In genomic region chrX:19072372-19072771, GRCh38 we compare ENCODE assay signal across 1 cellular context.
TF ChIP-seq lines count a peak whose summit lies in the region.

No MANE protein-coding gene starts in this region.

TF ChIP-seq in HepG2, 621 proteins besides CTCF, POLR2A, EP300 and RAD21 (continued from another document and continues in another):
- TF ChIP-seq ZXDC (CRISPR knock-in tag; IDR thresholded peaks at IDR 0.05), result no peak
- no peak for TF ChIP-seq NKX3-1 (CRISPR knock-in tag; IDR thresholded peaks at IDR 0.05)
- TF ChIP-seq BRF2 (CRISPR knock-in tag; IDR thresholded peaks at IDR 0.05), result no peak
- no peak for TF ChIP-seq CENPX (CRISPR knock-in tag; IDR thresholded peaks at IDR 0.05)
- peak; percentile 76 for TF ChIP-seq ZKSCAN1 (IDR thresholded peaks at IDR 0.05; ENCODE audit: low read length)
- TF ChIP-seq GABPB1 (CRISPR knock-in tag; IDR thresholded peaks at IDR 0.05), result no peak
- TF ChIP-seq EHMT2 (IDR thresholded peaks at IDR 0.05; ENCODE audit: borderline replicate concordance, low read depth, low read length), result no peak
- TF ChIP-seq SMARCE1 (IDR thresholded peaks at IDR 0.05; ENCODE audit: borderline replicate concordance), result no peak
- TF ChIP-seq FOSL1 (CRISPR knock-in tag; IDR thresholded peaks at IDR 0.05; ENCODE audit: borderline replicate concordance), result peak; percentile 92
- no peak for TF ChIP-seq ZNF577 (CRISPR knock-in tag; IDR thresholded peaks at IDR 0.05; ENCODE audit: borderline replicate concordance, low read depth)
- TF ChIP-seq, protein P1, sequence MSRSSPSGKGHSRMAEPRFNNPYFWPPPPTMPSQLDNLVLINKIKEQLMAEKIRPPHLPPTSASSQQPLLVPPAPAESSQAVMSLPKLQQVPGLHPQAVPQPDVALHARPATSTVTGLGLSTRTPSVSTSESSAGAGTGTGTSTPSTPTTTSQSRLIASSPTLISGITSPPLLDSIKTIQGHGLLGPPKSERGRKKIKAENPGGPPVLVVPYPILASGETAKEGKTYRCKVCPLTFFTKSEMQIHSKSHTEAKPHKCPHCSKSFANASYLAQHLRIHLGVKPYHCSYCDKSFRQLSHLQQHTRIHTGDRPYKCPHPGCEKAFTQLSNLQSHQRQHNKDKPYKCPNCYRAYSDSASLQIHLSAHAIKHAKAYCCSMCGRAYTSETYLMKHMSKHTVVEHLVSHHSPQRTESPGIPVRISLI (CRISPR knock-in tag; IDR thresholded peaks at IDR 0.05; ENCODE audit: borderline replicate concordance), result no peak
- no peak for TF ChIP-seq YEATS2 (CRISPR knock-in tag; IDR thresholded peaks at IDR 0.05; ENCODE audit: borderline replicate concordance)
- TF ChIP-seq HNF4A (CRISPR knock-in tag; IDR thresholded peaks at IDR 0.05), result no peak
- no peak for TF ChIP-seq CENPT (CRISPR knock-in tag; IDR thresholded peaks at IDR 0.05; ENCODE audit: low read depth)
- no peak for TF ChIP-seq LRRFIP1 (CRISPR knock-in tag; conservative IDR thresholded peaks at IDR 0.05)
- TF ChIP-seq ZNF790 (CRISPR knock-in tag; IDR thresholded peaks at IDR 0.05; ENCODE audit: borderline replicate concordance), result no peak
- no peak for TF ChIP-seq NFKBIZ (CRISPR knock-in tag; IDR thresholded peaks at IDR 0.05)
- TF ChIP-seq PPARG (CRISPR knock-in tag; conservative IDR thresholded peaks at IDR 0.05), result no peak
- TF ChIP-seq ZNF318 (CRISPR knock-in tag; IDR thresholded peaks at IDR 0.05), result no peak
- TF ChIP-seq, protein P2, sequence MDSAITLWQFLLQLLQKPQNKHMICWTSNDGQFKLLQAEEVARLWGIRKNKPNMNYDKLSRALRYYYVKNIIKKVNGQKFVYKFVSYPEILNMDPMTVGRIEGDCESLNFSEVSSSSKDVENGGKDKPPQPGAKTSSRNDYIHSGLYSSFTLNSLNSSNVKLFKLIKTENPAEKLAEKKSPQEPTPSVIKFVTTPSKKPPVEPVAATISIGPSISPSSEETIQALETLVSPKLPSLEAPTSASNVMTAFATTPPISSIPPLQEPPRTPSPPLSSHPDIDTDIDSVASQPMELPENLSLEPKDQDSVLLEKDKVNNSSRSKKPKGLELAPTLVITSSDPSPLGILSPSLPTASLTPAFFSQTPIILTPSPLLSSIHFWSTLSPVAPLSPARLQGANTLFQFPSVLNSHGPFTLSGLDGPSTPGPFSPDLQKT (CRISPR knock-in tag; IDR thresholded peaks at IDR 0.05; ENCODE audit: borderline replicate concordance), result no peak
- no peak for TF ChIP-seq NR0B2 (CRISPR knock-in tag; IDR thresholded peaks at IDR 0.05)
- TF ChIP-seq BRCA1 (CRISPR knock-in tag; IDR thresholded peaks at IDR 0.05), result no peak
- TF ChIP-seq, protein P3, sequence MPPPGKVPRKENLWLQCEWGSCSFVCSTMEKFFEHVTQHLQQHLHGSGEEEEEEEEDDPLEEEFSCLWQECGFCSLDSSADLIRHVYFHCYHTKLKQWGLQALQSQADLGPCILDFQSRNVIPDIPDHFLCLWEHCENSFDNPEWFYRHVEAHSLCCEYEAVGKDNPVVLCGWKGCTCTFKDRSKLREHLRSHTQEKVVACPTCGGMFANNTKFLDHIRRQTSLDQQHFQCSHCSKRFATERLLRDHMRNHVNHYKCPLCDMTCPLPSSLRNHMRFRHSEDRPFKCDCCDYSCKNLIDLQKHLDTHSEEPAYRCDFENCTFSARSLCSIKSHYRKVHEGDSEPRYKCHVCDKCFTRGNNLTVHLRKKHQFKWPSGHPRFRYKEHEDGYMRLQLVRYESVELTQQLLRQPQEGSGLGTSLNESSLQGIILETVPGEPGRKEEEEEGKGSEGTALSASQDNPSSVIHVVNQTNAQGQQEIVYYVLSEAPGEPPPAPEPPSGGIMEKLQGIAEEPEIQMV (CRISPR knock-in tag; IDR thresholded peaks at IDR 0.05; ENCODE audit: low read depth), result no peak
- TF ChIP-seq ZNF350 (CRISPR knock-in tag; IDR thresholded peaks at IDR 0.05; ENCODE audit: borderline replicate concordance, low read depth), result no peak
- peak; percentile 24; the same call in 1 of the 2 replicates for TF ChIP-seq HMG20A (CRISPR knock-in tag; IDR thresholded peaks at IDR 0.05; ENCODE audit: borderline replicate concordance)
- TF ChIP-seq NFYC (CRISPR knock-in tag; IDR thresholded peaks at IDR 0.05), result no peak
- TF ChIP-seq ELF4 (CRISPR knock-in tag; IDR thresholded peaks at IDR 0.05; ENCODE audit: borderline replicate concordance), result no peak
- no peak for TF ChIP-seq SKI (IDR thresholded peaks at IDR 0.05; ENCODE audit: partially characterized antibody)
- TF ChIP-seq, protein P4, sequence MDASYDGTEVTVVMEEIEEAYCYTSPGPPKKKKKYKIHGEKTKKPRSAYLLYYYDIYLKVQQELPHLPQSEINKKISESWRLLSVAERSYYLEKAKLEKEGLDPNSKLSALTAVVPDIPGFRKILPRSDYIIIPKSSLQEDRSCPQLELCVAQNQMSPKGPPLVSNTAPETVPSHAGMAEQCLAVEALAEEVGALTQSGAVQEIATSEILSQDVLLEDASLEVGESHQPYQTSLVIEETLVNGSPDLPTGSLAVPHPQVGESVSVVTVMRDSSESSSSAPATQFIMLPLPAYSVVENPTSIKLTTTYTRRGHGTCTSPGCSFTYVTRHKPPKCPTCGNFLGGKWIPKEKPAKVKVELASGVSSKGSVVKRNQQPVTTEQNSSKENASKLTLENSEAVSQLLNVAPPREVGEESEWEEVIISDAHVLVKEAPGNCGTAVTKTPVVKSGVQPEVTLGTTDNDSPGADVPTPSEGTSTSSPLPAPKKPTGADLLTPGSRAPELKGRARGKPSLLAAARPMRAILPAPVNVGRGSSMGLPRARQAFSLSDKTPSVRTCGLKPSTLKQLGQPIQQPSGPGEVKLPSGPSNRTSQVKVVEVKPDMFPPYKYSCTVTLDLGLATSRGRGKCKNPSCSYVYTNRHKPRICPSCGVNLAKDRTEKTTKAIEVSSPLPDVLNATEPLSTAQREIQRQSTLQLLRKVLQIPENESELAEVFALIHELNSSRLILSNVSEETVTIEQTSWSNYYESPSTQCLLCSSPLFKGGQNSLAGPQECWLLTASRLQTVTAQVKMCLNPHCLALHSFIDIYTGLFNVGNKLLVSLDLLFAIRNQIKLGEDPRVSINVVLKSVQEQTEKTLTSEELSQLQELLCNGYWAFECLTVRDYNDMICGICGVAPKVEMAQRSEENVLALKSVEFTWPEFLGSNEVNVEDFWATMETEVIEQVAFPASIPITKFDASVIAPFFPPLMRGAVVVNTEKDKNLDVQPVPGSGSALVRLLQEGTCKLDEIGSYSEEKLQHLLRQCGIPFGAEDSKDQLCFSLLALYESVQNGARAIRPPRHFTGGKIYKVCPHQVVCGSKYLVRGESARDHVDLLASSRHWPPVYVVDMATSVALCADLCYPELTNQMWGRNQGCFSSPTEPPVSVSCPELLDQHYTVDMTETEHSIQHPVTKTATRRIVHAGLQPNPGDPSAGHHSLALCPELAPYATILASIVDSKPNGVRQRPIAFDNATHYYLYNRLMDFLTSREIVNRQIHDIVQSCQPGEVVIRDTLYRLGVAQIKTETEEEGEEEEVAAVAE (CRISPR knock-in tag; IDR thresholded peaks at IDR 0.05; ENCODE audit: borderline replicate concordance), result no peak
